In genomic region chr4:101157415-101158135, GRCh38 we compare ENCODE assay signal across 16 cellular contexts.
DNase-seq lines count a peak whose midpoint lies in the region; ATAC-seq, FAIRE-seq and TF ChIP-seq lines count a peak whose summit lies in the region.
"Had no signal": no experiment of that assay in that cellular context is flagged by ENCODE, and none has a peak within 500 bp of the region (broad histone marks: within the 10 kb centered on the region; RNA-seq: fewer than 3 reads in every experiment).

No MANE protein-coding gene starts in this region.

- H3K27me3 ChIP-seq in ACC112 (ENCODE audit: insufficient read depth, low read length) = no peaks in the 10 kb centered on the region

- H3K4me1 ChIP-seq in ACC112 (ENCODE audit: control insufficient read depth, insufficient read depth, low read length, unreplicated experiment) = peaks cover 37% of the 10 kb centered on the region
- H3K4me1 ChIP-seq: prostate gland had no signal

- no peak for DNase-seq in HFFc6
- DNase-seq in activated naive CD8-positive, alpha-beta T cell treated with anti-CD3 and anti-CD28 coated beads, Interleukin-2, amount 50 U/mL, for 24 hours = no peak
- DNase-seq in iris pigment epithelial cell (ENCODE audit: low read depth) = peak; percentile 49
- DNase-seq in activated naive CD4-positive, alpha-beta T cell (lab: John Stamatoyannopoulos, UW) = no peak
- DNase-seq in activated gamma-delta T cell treated with Interleukin-2 at 50 U/mL for 16 hours = no peak
- DNase-seq in GM12891 (ENCODE audit: insufficient read length, low spot score) = no peak
- no peak for DNase-seq in activated effector memory CD4-positive, alpha-beta T cell treated with anti-CD3 and anti-CD28 coated beads, Interleukin-2, amount 50 U/mL, for 16 hours
- DNase-seq: activated CD4-positive, alpha-beta T cell treated with anti-CD3 and anti-CD28 coated beads for 36 hours; activated effector memory CD4-positive, alpha-beta T cell treated with Interleukin-2 at 50 U/mL for 16 hours; midbrain; NCI-H2171; stimulated activated CD4-positive, alpha-beta T cell treated with anti-CD3 and anti-CD28 coated beads, Interleukin-1b, Interleukin-23, amount 100 ng/mL, for 48 hours had no signal

- peak overlapping the region; percentile 74 for H3K4me3 Mint-ChIP-seq in HFFc6
- no peak overlapping the region for H3K4me3 Mint-ChIP-seq in activated naive CD8-positive, alpha-beta T cell treated with anti-CD3 and anti-CD28 coated beads, Interleukin-2, amount 50 U/mL, for 24 hours

- no peak for TF ChIP-seq POLR2A in GM12891 (IDR thresholded peaks at IDR 0.05; ENCODE audit: low read depth, low read length)

- no peak for TF ChIP-seq CTCF in HFFc6 (IDR thresholded peaks at IDR 0.05)

- no peaks in the 10 kb centered on the region; the same call in 1 of the 2 replicates for H3K36me3 Mint-ChIP-seq in HFFc6 (ENCODE audit: low read depth)
- H3K36me3 Mint-ChIP-seq in activated naive CD8-positive, alpha-beta T cell treated with anti-CD3 and anti-CD28 coated beads, Interleukin-2, amount 50 U/mL, for 24 hours (ENCODE audit: low read depth) = peaks cover 6% of the 10 kb centered on the region

- no peaks in the 10 kb centered on the region for H3K9me3 Mint-ChIP-seq in HFFc6
- H3K9me3 Mint-ChIP-seq in activated naive CD8-positive, alpha-beta T cell treated with anti-CD3 and anti-CD28 coated beads, Interleukin-2, amount 50 U/mL, for 24 hours = peaks cover 5% of the 10 kb centered on the region

- peaks cover 70% of the 10 kb centered on the region for H3K4me1 Mint-ChIP-seq in HFFc6 (ENCODE audit: low read depth)
- peaks cover 53% of the 10 kb centered on the region for H3K4me1 Mint-ChIP-seq in activated naive CD8-positive, alpha-beta T cell treated with anti-CD3 and anti-CD28 coated beads, Interleukin-2, amount 50 U/mL, for 24 hours

- H2AFZ ChIP-seq in ACC112 (ENCODE audit: low read length, unreplicated experiment) = no peak overlapping the region

- H3K27ac Mint-ChIP-seq in HFFc6 = peak overlapping the region; percentile 83
- peak overlapping the region; percentile 94 for H3K27ac Mint-ChIP-seq in activated naive CD8-positive, alpha-beta T cell treated with anti-CD3 and anti-CD28 coated beads, Interleukin-2, amount 50 U/mL, for 24 hours

- H3K36me3 ChIP-seq in ACC112 (ENCODE audit: insufficient read depth, low read length) = no peaks in the 10 kb centered on the region
- H3K36me3 ChIP-seq: prostate gland had no signal

- no peak for ATAC-seq in activated naive CD8-positive, alpha-beta T cell treated with anti-CD3 and anti-CD28 coated beads, Interleukin-2, amount 50 U/mL, for 24 hours
- ATAC-seq: activated CD4-positive, alpha-beta T cell treated with anti-CD3 and anti-CD28 coated beads for 36 hours; esophagus mucosa had no signal

- peak overlapping the region; percentile 53 for H3K27ac ChIP-seq in ACC112 (ENCODE audit: low read depth, low read length)
- H3K27ac ChIP-seq: HL-60, prostate gland had no signal

- no peak for FAIRE-seq in GM12891 (lab: Jason Lieb, UNC)

- peaks cover 8% of the 10 kb centered on the region for H3K79me2 ChIP-seq in ACC112 (ENCODE audit: control insufficient read depth, insufficient read depth, low read length, unreplicated experiment)

- H3K4me3 ChIP-seq in ACC112 (ENCODE audit: low read depth, low read length) = peak overlapping the region; percentile 22
- H3K4me3 ChIP-seq: prostate gland had no signal

- peaks cover 1% of the 10 kb centered on the region; the same call in 1 of the 2 replicates for H3K27me3 Mint-ChIP-seq in HFFc6 (ENCODE audit: insufficient read depth)
- H3K27me3 Mint-ChIP-seq in activated naive CD8-positive, alpha-beta T cell treated with anti-CD3 and anti-CD28 coated beads, Interleukin-2, amount 50 U/mL, for 24 hours = no peaks in the 10 kb centered on the region
- H3K27me3 Mint-ChIP-seq: activated CD4-positive, alpha-beta T cell treated with anti-CD3 and anti-CD28 coated beads for 36 hours had no signal

TF ChIP-seq in GM12891, 5 proteins besides CTCF, POLR2A, EP300 and RAD21:
- no peak for TF ChIP-seq SPI1 (IDR thresholded peaks at IDR 0.05; ENCODE audit: low read depth, low read length)
- TF ChIP-seq POU2F2 (IDR thresholded peaks at IDR 0.05; ENCODE audit: low read depth, low read length) = no peak
TF ChIP-seq in GM12891: peak in this region for 0.
